In the genomic region with DNA sequence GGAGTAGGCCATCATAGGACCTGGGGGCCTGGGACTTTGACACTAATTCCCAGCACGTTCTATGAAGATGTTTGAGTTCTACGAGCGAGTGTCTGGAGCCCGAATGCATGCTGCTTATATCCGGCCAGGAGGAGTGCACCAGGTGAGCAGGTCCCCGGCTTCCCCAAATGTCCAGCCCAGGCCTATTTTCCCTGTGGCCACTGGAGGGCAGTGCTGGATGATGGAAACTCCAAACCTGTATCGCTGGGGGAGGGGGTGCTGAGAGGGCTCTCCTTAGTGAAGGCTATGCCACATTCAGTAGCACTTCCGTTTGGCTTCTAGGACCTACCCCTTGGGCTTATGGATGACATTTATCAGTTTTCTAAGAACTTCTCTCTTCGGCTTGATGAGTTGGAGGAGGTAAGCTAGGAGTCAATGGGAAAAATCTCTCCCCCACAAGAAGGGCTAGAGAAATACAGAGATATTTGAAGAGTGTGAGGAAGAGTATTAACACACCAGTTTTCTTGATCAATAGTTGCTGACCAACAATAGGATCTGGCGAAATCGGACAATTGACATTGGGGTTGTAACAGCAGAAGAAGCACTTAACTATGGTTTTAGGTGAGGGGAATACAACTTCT, we compare ENCODE assay signal across 8 cellular contexts. TPM values are rescaled to one million over a fixed set of nuclear protein-coding genes. Genes with fewer than 3 reads are reported as not detected.
DNase-seq lines count a peak whose midpoint lies in the region; ATAC-seq, FAIRE-seq and TF ChIP-seq lines count a peak whose summit lies in the region.

No MANE protein-coding gene starts in this region.

- H2AFZ ChIP-seq in MM.1S (ENCODE audit: low read length): no peak overlapping the region

- H3F3A ChIP-seq in MM.1S (ENCODE audit: insufficient read depth, low read length): 0 out of 2 replicates have a peak, but pooled peaks cover 3% of the 10 kb centered on the region

- no peaks in the 10 kb centered on the region for H4K20me1 ChIP-seq in MM.1S (ENCODE audit: insufficient read depth, low read length)

- no peak overlapping the region for H3K4me3 Mint-ChIP-seq in osteocyte (ENCODE audit: unreplicated experiment)

- ATAC-seq in GM18867 (IDR thresholded peaks at IDR 0.05; ENCODE audit: unreplicated experiment) (peak; percentile 76), foreskin keratinocyte (peak; percentile 92)

- H3K27me3 ChIP-seq in MM.1S (replicated peaks; ENCODE audit: insufficient read depth, low read length) (no peaks in the 10 kb centered on the region), SJCRH30 (no peaks in the 10 kb centered on the region), foreskin keratinocyte (no peaks in the 10 kb centered on the region)

- H3K79me2 ChIP-seq in MM.1S (ENCODE audit: low read length): peaks cover 31% of the 10 kb centered on the region

- FAIRE-seq in urothelium cell line (lab: Jason Lieb, UNC): no peak

- peaks cover 34% of the 10 kb centered on the region; the same call in 1 of the 2 replicates for H3K36me3 ChIP-seq in MM.1S (replicated peaks; ENCODE audit: insufficient read depth, low read length)
- H3K36me3 ChIP-seq in SJCRH30: peaks cover 35% of the 10 kb centered on the region

- H3K36me3 Mint-ChIP-seq in osteocyte (ENCODE audit: unreplicated experiment): peaks cover 52% of the 10 kb centered on the region

- no peak overlapping the region for H3K27ac Mint-ChIP-seq in osteocyte (ENCODE audit: unreplicated experiment)

- H3K9ac ChIP-seq in MM.1S (ENCODE audit: low read length): no peak overlapping the region

- H3K4me1 Mint-ChIP-seq in osteocyte (ENCODE audit: unreplicated experiment): peaks cover 5% of the 10 kb centered on the region

- H3K4me1 ChIP-seq in MM.1S (ENCODE audit: low read length) (peaks cover 12% of the 10 kb centered on the region), SJCRH30 (no peaks in the 10 kb centered on the region), foreskin keratinocyte (no peaks in the 10 kb centered on the region)

- no peaks in the 10 kb centered on the region for H3K27me3 Mint-ChIP-seq in osteocyte (ENCODE audit: unreplicated experiment)

- H3K4me2 ChIP-seq in MM.1S (ENCODE audit: low read depth, low read length): peak overlapping the region; percentile 9; the same call in 1 of the 2 replicates

- no peaks in the 10 kb centered on the region for H3K9me2 ChIP-seq in MM.1S (replicated peaks; ENCODE audit: insufficient read depth, low read length)

- TF ChIP-seq CTCF in MM.1S (IDR thresholded peaks at IDR 0.05; ENCODE audit: low read length): peak; percentile 99
- TF ChIP-seq CTCF in foreskin keratinocyte (conservative IDR thresholded peaks at IDR 0.05): peak; percentile 91
- peak; percentile 83 for TF ChIP-seq CTCF in osteocyte (IDR thresholded peaks at IDR 0.05)

- H3K9me3 ChIP-seq in MM.1S (replicated peaks; ENCODE audit: insufficient read depth, low read length): no peaks in the 10 kb centered on the region
- H3K9me3 ChIP-seq in SJCRH30 (replicated peaks): no peaks in the 10 kb centered on the region

- in situ Hi-C loops in ACHN (cut with HindIII; ENCODE audit: low pct_ligation_motif_present, low pct_unique_long_range_greater_than_20kb, low sequenced_read_pairs): loop anchor here (25.0 kb wide), 1 partner anchor 102 kb away; the partner anchor contains the start of genes MPZ and SDHC

- H3K27ac ChIP-seq in MM.1S (ENCODE audit: low read length) (no peak overlapping the region; the same call in 1 of the 2 replicates), SJCRH30 (no peak overlapping the region), foreskin keratinocyte (no peak overlapping the region)

- no peak overlapping the region for H3K4me3 ChIP-seq in MM.1S (ENCODE audit: low read length)
- no peak overlapping the region for H3K4me3 ChIP-seq in SJCRH30

- DNase-seq in ACHN (peak; percentile 80), MM.1S (peak; percentile 90), SJCRH30 (peak; percentile 77 to 82), foreskin keratinocyte (peak; percentile 19 to 57), osteocyte (ENCODE audit: extremely low spot score, unreplicated experiment) (no peak), urothelium cell line (ENCODE audit: low spot score) (peak; percentile 85)
- peak; percentile 48 for DNase-seq in activated effector memory CD4-positive, alpha-beta T cell treated with Interleukin-2 at 50 U/mL for 16 hours

- H3K9me3 Mint-ChIP-seq in osteocyte (ENCODE audit: unreplicated experiment): no peaks in the 10 kb centered on the region

RNA-seq across cellular contexts. Expression of gene FCER1G, which starts 5.2 kb away (rescaled TPM):
- total RNA-seq in SJCRH30 (2014; rRNA removed; shearing (Covaris generic)): 0.28 and 0.30 TPM in 2 replicates
- total RNA-seq in foreskin keratinocyte (0.27 and 0.35 TPM in 2 replicates), osteocyte (not detected in 2 replicates)
- 0.27 and 0.43 TPM in 2 replicates for polyA plus RNA-seq in foreskin keratinocyte

RNA-seq across cellular contexts. Expression of gene NDUFS2, which starts 7.7 kb away (rescaled TPM):
- 60.3 and 60.5 TPM in 2 replicates for total RNA-seq in SJCRH30 (2014; rRNA removed; shearing (Covaris generic))
- total RNA-seq in foreskin keratinocyte (90.5 and 96.5 TPM in 2 replicates), osteocyte (82.0 and 82.5 TPM in 2 replicates)
- polyA plus RNA-seq in foreskin keratinocyte: 91.8 and 96.5 TPM in 2 replicates

RNA-seq across cellular contexts. Expression of gene ADAMTS4, which starts 11.0 kb away (rescaled TPM):
- 9.6 and 11.0 TPM in 2 replicates for total RNA-seq in SJCRH30 (2014; rRNA removed; shearing (Covaris generic))
- total RNA-seq in foreskin keratinocyte (1.3 and 2.6 TPM in 2 replicates), osteocyte (1.2 TPM in 2 replicates)
- 0.27 and 0.34 TPM in 2 replicates for polyA plus RNA-seq in foreskin keratinocyte

RNA-seq across cellular contexts. Expression of gene APOA2, which starts 13.5 kb away (rescaled TPM):
- total RNA-seq in SJCRH30 (2014; rRNA removed; shearing (Covaris generic)): not detected in 2 replicates
- total RNA-seq in foreskin keratinocyte: not detected in 2 replicates
- polyA plus RNA-seq in foreskin keratinocyte: not detected in 2 replicates
- total RNA-seq in osteocyte: not detected in 2 replicates

RNA-seq across cellular contexts. Expression of gene TOMM40L, which starts 16.0 kb away (rescaled TPM):
- total RNA-seq in SJCRH30 (2014; rRNA removed; shearing (Covaris generic)): 8.0 and 8.9 TPM in 2 replicates
- total RNA-seq in foreskin keratinocyte (20.3 and 20.8 TPM in 2 replicates), osteocyte (8.6 and 10.3 TPM in 2 replicates)
- polyA plus RNA-seq in foreskin keratinocyte: 15.3 and 16.5 TPM in 2 replicates
